8 cellular contexts compared by ENCODE assay signal in the genomic region with DNA sequence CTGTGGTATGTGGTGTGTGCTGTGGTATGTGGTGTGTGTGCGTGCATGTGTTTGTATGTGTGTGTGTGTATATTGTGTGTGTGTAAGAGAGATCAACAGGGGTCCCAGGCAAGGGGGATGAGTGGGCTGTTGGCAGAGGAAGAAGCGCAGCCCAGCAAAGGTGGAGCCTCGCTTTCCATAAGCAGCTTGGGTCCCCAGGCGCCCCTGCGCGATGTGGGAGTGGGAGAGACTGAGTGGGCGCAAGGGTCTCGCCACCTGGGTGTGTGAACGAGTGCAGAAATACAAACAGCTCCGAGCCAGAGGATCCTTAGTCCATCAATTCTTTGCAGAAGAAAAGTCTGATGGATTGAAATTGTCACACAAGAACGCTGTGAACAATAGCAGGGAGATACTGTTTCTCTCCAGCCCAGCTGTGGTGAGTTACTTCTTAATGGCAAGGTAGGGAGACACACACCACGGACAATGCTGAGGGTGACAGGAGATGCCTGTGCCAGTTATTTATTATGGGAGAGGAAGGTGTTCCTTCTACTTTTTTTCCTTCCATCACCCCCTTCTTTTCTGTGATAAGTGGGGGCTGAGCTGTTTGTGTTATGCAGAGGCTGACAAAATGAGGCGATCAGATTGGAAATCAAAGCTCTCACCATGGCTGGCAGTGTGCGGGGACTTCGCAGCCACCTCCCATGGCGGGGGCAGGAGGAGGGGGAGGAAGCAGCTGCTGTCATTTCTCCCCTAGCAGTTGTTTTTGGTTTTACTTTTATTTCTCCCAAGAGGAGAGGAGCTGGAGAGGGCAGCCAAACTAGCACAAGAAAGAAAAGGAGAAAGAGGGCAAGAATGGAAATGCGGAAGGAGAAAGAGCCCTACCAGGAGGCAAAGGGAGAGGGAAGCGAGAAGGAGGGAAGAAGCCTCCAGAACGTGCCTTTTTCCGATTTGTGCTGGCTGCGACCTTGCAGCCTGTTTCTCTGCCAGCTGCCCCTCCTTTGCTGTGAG.
A peak's percentile ranks its signal among the peaks of the same experiment; 100 is the strongest.
DNase-seq lines count a peak whose midpoint lies in the region; ATAC-seq lines count a peak whose summit lies in the region.

No MANE protein-coding gene starts in this region.

- no peaks in the 10 kb centered on the region for H3K36me3 Mint-ChIP-seq in stimulated activated memory B cell treated with anti-CD40 and anti-IgM and Interleukin-4, amounts not matched to agents 10 μg/mL and 1 μg/mL and 100 μg/mL, for 72 hours
- no peaks in the 10 kb centered on the region for H3K36me3 Mint-ChIP-seq in immature natural killer cell

- H3K27ac Mint-ChIP-seq in stimulated activated memory B cell treated with anti-CD40 and anti-IgM and Interleukin-4, amounts not matched to agents 10 μg/mL and 1 μg/mL and 100 μg/mL, for 72 hours = no peak overlapping the region
- H3K27ac Mint-ChIP-seq in immature natural killer cell = no peak overlapping the region

- no peak overlapping the region for H3K4me3 Mint-ChIP-seq in stimulated activated memory B cell treated with anti-CD40 and anti-IgM and Interleukin-4, amounts not matched to agents 10 μg/mL and 1 μg/mL and 100 μg/mL, for 72 hours
- no peak overlapping the region for H3K4me3 Mint-ChIP-seq in immature natural killer cell

- no peaks in the 10 kb centered on the region for H3K4me1 Mint-ChIP-seq in stimulated activated memory B cell treated with anti-CD40 and anti-IgM and Interleukin-4, amounts not matched to agents 10 μg/mL and 1 μg/mL and 100 μg/mL, for 72 hours
- no peaks in the 10 kb centered on the region for H3K4me1 Mint-ChIP-seq in immature natural killer cell

- H3K9me3 Mint-ChIP-seq in stimulated activated memory B cell treated with anti-CD40 and anti-IgM and Interleukin-4, amounts not matched to agents 10 μg/mL and 1 μg/mL and 100 μg/mL, for 72 hours = no peaks in the 10 kb centered on the region
- peaks cover 0 to 3% (median 1%) of the 10 kb centered on the region in 6 donors for H3K9me3 Mint-ChIP-seq in immature natural killer cell

- ATAC-seq in Right ventricle myocardium inferior (peak; percentile 62), HG03139 (IDR thresholded peaks at IDR 0.05; ENCODE audit: unreplicated experiment) (no peak)
- ATAC-seq in stimulated activated memory B cell treated with anti-CD40 and anti-IgM and Interleukin-4, amounts not matched to agents 10 μg/mL and 1 μg/mL and 100 μg/mL, for 72 hours = no peak

- DNase-seq in Right ventricle myocardium inferior (ENCODE audit: missing footprints) (no peak), cardiac septum (ENCODE audit: low spot score) (no peak), NOMO-1 treated with dmso at 0.1 percent for 144 hours (lab: John Stamatoyannopoulos, UW; ENCODE audit: unreplicated experiment) (peak; percentile 36), foreskin melanocyte (peak; percentile 26), retina (peak; percentile 81), immature natural killer cell (no peak)

- intact Hi-C loops in Right ventricle myocardium inferior (cut with DNase I) (loop anchor here (5.0 kb wide), 1 partner anchor 259 kb away; no protein-coding TSS in a partner anchor), cardiac septum (cut with DNase I) (loop anchor here (2.0 to 5.0 kb wide), 2 partner anchors 214 to 259 kb away; no protein-coding TSS in a partner anchor)

- no peaks in the 10 kb centered on the region for H3K27me3 Mint-ChIP-seq in stimulated activated memory B cell treated with anti-CD40 and anti-IgM and Interleukin-4, amounts not matched to agents 10 μg/mL and 1 μg/mL and 100 μg/mL, for 72 hours
- peaks cover 0 to 3% (median 0%) of the 10 kb centered on the region in 3 donors for H3K27me3 Mint-ChIP-seq in immature natural killer cell (ENCODE audit: low read depth in 3 of 3)

Comparison
In these comparisons a context has a peak if more than half of its experiments do, and no peak if none do; other contexts are left out.
1. DNase-seq: peak in NOMO-1 treated with dmso at 0.1 percent for 144 hours (single experiment), foreskin melanocyte (single experiment) and retina (single experiment); none in Right ventricle myocardium inferior (single experiment), cardiac septum (single experiment) and immature natural killer cell (0 of 3).